Comparison of ENCODE assay signal across 26 cellular contexts in the genomic region with DNA sequence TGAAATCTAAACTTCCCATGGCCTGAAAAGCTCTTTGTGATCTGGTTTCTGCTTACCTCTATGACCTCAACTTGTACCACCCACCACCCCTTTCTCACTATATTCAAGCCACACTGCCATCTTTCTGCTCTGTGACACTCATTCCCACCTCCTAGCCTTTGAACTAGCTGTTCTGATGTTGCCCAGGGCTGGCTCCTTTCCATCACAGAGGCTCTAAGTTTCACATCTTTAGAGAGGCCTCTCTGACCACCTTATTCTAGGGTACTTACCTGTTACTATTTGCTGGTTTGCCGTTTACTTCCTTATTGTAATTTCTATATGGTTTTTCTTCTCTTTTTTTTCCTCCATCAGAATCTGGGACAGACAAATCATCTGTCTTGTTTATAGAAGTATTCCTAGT. TPM values are rescaled to one million over a fixed set of nuclear protein-coding genes. Genes with fewer than 3 reads are reported as not detected.
DNase-seq lines count a peak whose midpoint lies in the region; ATAC-seq and TF ChIP-seq lines count a peak whose summit lies in the region.
"Had no signal": no experiment of that assay in that cellular context is flagged by ENCODE, and none has a peak within 500 bp of the region (broad histone marks: within the 10 kb centered on the region; RNA-seq: fewer than 3 reads in every experiment).

No MANE protein-coding gene starts in this region.

- TF ChIP-seq CTCF in GM10248 (IDR thresholded peaks at IDR 0.05; ENCODE audit: control extremely low read depth, extremely low read depth, low read depth, missing control alignments) = no peak
- TF ChIP-seq CTCF in endodermal cell (conservative IDR thresholded peaks at IDR 0.05) = no peak
- TF ChIP-seq CTCF in osteocyte (IDR thresholded peaks at IDR 0.05) = no peak
- no peak for TF ChIP-seq CTCF in RWPE1 (conservative IDR thresholded peaks at IDR 0.05; ENCODE audit: low read depth)

- H3K36me3 Mint-ChIP-seq in IgD-negative memory B cell = peaks cover 8% of the 10 kb centered on the region
- H3K36me3 Mint-ChIP-seq in endodermal cell (ENCODE audit: low read depth) = peaks cover 19% of the 10 kb centered on the region
- peaks cover 15% of the 10 kb centered on the region for H3K36me3 Mint-ChIP-seq in osteocyte (ENCODE audit: unreplicated experiment)
- peaks cover 6% of the 10 kb centered on the region for H3K36me3 Mint-ChIP-seq in effector memory CD8-positive, alpha-beta T cell (ENCODE audit: insufficient read depth)
- H3K36me3 Mint-ChIP-seq: natural killer cell had no signal

- DNase-seq in GM10248 (ENCODE audit: extremely low spot score) = peak; percentile 26
- DNase-seq in endodermal cell = peak; percentile 60
- no peak for DNase-seq in osteocyte (ENCODE audit: extremely low spot score, unreplicated experiment)
- DNase-seq in RWPE1 (ENCODE audit: low spot score) = no peak
- DNase-seq in NCI-H2196 (lab: John Stamatoyannopoulos, UW; ENCODE audit: unreplicated experiment) = no peak
- no peak for DNase-seq in effector memory CD8-positive, alpha-beta T cell
- DNase-seq: activated CD8-positive, alpha-beta T cell treated with anti-CD3 and anti-CD28 coated beads, Interleukin-2, amount 10 ng/mL, durations not matched to agents 7 days and 5 days; activated naive CD4-positive, alpha-beta T cell; activated T-cell treated with anti-CD3 and anti-CD28 coated beads, Interleukin-2, amount 50 U/mL, for 1 hour; AML-193; EL; GOT3; kidney glomerular epithelial cell; natural killer cell; NCI-H1105 treated with DMSO at 0.1 percent for 48 hours; NCI-H2081 treated with DMSO at 0.1 percent for 48 hours; NCI-H446 treated with DMSO at 0.1 percent for 48 hours; stimulated activated CD4-positive, alpha-beta T cell treated with anti-CD3 and anti-CD28 coated beads, Interleukin-2, amount 100 ng/mL, for 24 hours; stimulated activated naive CD4-positive, alpha-beta T cell; tibial artery had no signal

- 80 to 91% methylated on average over 1 of the region's 1 CpG for WGBS in endodermal cell (ENCODE audit: insufficient coverage in 1 of 2, insufficient read length in 1 of 2), 2 experiments

- peak overlapping the region in 2 of 3 donors; percentile 2 to 18 for H3K27ac Mint-ChIP-seq in IgD-negative memory B cell
- no peak overlapping the region for H3K27ac Mint-ChIP-seq in endodermal cell
- peak overlapping the region; percentile 44 for H3K27ac Mint-ChIP-seq in osteocyte (ENCODE audit: unreplicated experiment)
- H3K27ac Mint-ChIP-seq in effector memory CD8-positive, alpha-beta T cell = no peak overlapping the region
- H3K27ac Mint-ChIP-seq: activated CD8-positive, alpha-beta T cell treated with anti-CD3 and anti-CD28 coated beads, Interleukin-2, amount 10 ng/mL, durations not matched to agents 7 days and 5 days; natural killer cell had no signal

- H3K27ac ChIP-seq in endodermal cell (ENCODE audit: low read depth, low read length) (no peak overlapping the region), RWPE1 (no peak overlapping the region; the same call in 1 of the 2 replicates)
- H3K27ac ChIP-seq: prostate gland, tibial artery had no signal

- no peak for ATAC-seq in effector memory CD8-positive, alpha-beta T cell (replicated peaks)
- ATAC-seq: activated CD4-positive, CD25-positive, alpha-beta regulatory T cell treated with anti-CD3 and anti-CD28 coated beads, Interleukin-2, amount 50 U/mL, for 24 hours; activated CD8-positive, alpha-beta T cell treated with anti-CD3 and anti-CD28 coated beads, Interleukin-2, amount 10 ng/mL, durations not matched to agents 7 days and 5 days; gastroesophageal sphincter; natural killer cell had no signal

- H3K4me1 ChIP-seq in endodermal cell (ENCODE audit: control insufficient read depth, insufficient read depth, low read length) = peaks cover 2% of the 10 kb centered on the region
- H3K4me1 ChIP-seq: prostate gland had no signal

- H3K9me3 Mint-ChIP-seq in IgD-negative memory B cell = peaks cover 0 to 2% (median 0%) of the 10 kb centered on the region in 3 donors
- no peaks in the 10 kb centered on the region for H3K9me3 Mint-ChIP-seq in endodermal cell
- no peaks in the 10 kb centered on the region for H3K9me3 Mint-ChIP-seq in osteocyte (ENCODE audit: unreplicated experiment)
- no peaks in the 10 kb centered on the region for H3K9me3 Mint-ChIP-seq in effector memory CD8-positive, alpha-beta T cell
- H3K9me3 Mint-ChIP-seq: central memory CD8-positive, alpha-beta T cell; natural killer cell had no signal

- H3K4me1 Mint-ChIP-seq in IgD-negative memory B cell (peaks cover 30 to 42% (median 36%) of the 10 kb centered on the region in 3 donors), endodermal cell (peaks cover 40% of the 10 kb centered on the region), osteocyte (ENCODE audit: unreplicated experiment) (peaks cover 46% of the 10 kb centered on the region)
- peaks cover 4 to 9% of the 10 kb centered on the region in 2 donors for H3K4me1 Mint-ChIP-seq in effector memory CD8-positive, alpha-beta T cell (ENCODE audit: low read depth in 2 of 2)

- POLR2A ChIA-PET in GM10248 (lab: Yijun Ruan, JAX) = interaction anchor here (0.6 kb wide), 1 partner anchor 255 kb away, joined by 3 read pairs; no protein-coding TSS in a partner anchor
- POLR2A ChIA-PET in RWPE1 (lab: Yijun Ruan, JAX; ENCODE audit: low non-redundant PET) = no interaction called here

- H3K4me3 ChIP-seq in endodermal cell (ENCODE audit: low read length) = no peak overlapping the region
- H3K4me3 ChIP-seq: esophagus muscularis mucosa, gastroesophageal sphincter, prostate gland, tibial artery had no signal

- H3K27me3 ChIP-seq in endodermal cell (ENCODE audit: control insufficient read depth, insufficient read depth, low read length, poor library complexity, severe bottlenecking) = no peaks in the 10 kb centered on the region
- H3K27me3 ChIP-seq: esophagus muscularis mucosa, gastroesophageal sphincter, tibial artery had no signal

- H3K9ac ChIP-seq in endodermal cell (ENCODE audit: extremely low read depth, low read length, poor library complexity, severe bottlenecking) = no peak overlapping the region

- no peaks in the 10 kb centered on the region for H3K9me3 ChIP-seq in endodermal cell (ENCODE audit: control insufficient read depth, low read length)
- H3K9me3 ChIP-seq: esophagus muscularis mucosa, gastroesophageal sphincter, prostate gland, tibial artery had no signal

- H3K4me3 Mint-ChIP-seq in IgD-negative memory B cell (peak overlapping the region in 2 of 4 donors; percentile 56 to 64), endodermal cell (no peak overlapping the region), osteocyte (ENCODE audit: unreplicated experiment) (no peak overlapping the region)
- H3K4me3 Mint-ChIP-seq in effector memory CD8-positive, alpha-beta T cell = no peak overlapping the region
- H3K4me3 Mint-ChIP-seq: activated CD8-positive, alpha-beta T cell treated with anti-CD3 and anti-CD28 coated beads, Interleukin-2, amount 10 ng/mL, durations not matched to agents 7 days and 5 days; central memory CD8-positive, alpha-beta T cell; natural killer cell had no signal

- CTCF ChIA-PET in GM10248 (lab: Yijun Ruan, JAX) (interaction anchor here (0.8 to 5.2 kb wide), 2 partner anchors 11 to 13 kb away, joined by 3 to 31 read pairs; no protein-coding TSS in a partner anchor), RWPE1 (lab: Yijun Ruan, JAX) (interaction anchor here (0.5 kb wide), 1 partner anchor 207 kb away, joined by 3 read pairs; no protein-coding TSS in a partner anchor)

- H3K36me3 ChIP-seq in endodermal cell (ENCODE audit: control insufficient read depth, insufficient read depth, low read length) = peaks cover 9% of the 10 kb centered on the region
- H3K36me3 ChIP-seq: prostate gland had no signal

- H3K27me3 Mint-ChIP-seq in IgD-negative memory B cell = no peaks in the 10 kb centered on the region
- no peaks in the 10 kb centered on the region for H3K27me3 Mint-ChIP-seq in endodermal cell (ENCODE audit: insufficient read depth)
- no peaks in the 10 kb centered on the region for H3K27me3 Mint-ChIP-seq in osteocyte (ENCODE audit: unreplicated experiment)
- no peaks in the 10 kb centered on the region for H3K27me3 Mint-ChIP-seq in effector memory CD8-positive, alpha-beta T cell
- H3K27me3 Mint-ChIP-seq: central memory CD8-positive, alpha-beta T cell had no signal

RNA-seq across cellular contexts. Expression of a gene that starts 4.3 kb away (rescaled TPM):
- 33.8 TPM for polyA plus RNA-seq in IgD-negative memory B cell
- 100 to 1,000 TPM; 111 to 114 TPM for total RNA-seq in endodermal cell
- polyA plus RNA-seq in endodermal cell (2013, experiment 1 of 2) = 72.9 TPM
- 82.6 TPM for polyA plus RNA-seq in endodermal cell (2013, experiment 2 of 2)
- total RNA-seq in osteocyte = 147 and 155 TPM in 2 replicates

Comparison
In these comparisons a context has a peak if more than half of its experiments do, and no peak if none do; other contexts are left out.
1. DNase-seq: peak in GM10248 (single experiment) and endodermal cell (single experiment); none in osteocyte (single experiment), RWPE1 (single experiment), NCI-H2196 (single experiment) and effector memory CD8-positive, alpha-beta T cell (0 of 3).
2. H3K27ac Mint-ChIP-seq: peak in IgD-negative memory B cell (2 of 3) and osteocyte (single experiment); none in endodermal cell (single experiment) and effector memory CD8-positive, alpha-beta T cell (0 of 2).